Comparison of ENCODE assay signal across 23 cellular contexts in genomic region chr2:99562516-99562915, GRCh38.
"Had no signal": no experiment of that assay in that cellular context is flagged by ENCODE, and none has a peak within 500 bp of the region (broad histone marks: within the 10 kb centered on the region; RNA-seq: fewer than 3 reads in every experiment).

No MANE protein-coding gene starts in this region.

- DNase-seq: activated T-cell treated with anti-CD3 and anti-CD28 coated beads, Interleukin-2, amount 50 U/mL, for 1 hour; aorta; central memory CD4-positive, alpha-beta T cell; effector memory CD4-positive, alpha-beta T cell; glutamatergic neuron; kidney glomerular epithelial cell; left ventricle myocardium inferior; midbrain; occipital lobe; posterior cingulate gyrus; stimulated activated CD4-positive, alpha-beta T cell treated with anti-CD3 and anti-CD28 coated beads, Interleukin-15, amount 100 ng/mL, for 24 hours; stimulated activated naive CD4-positive, alpha-beta T cell; testis; uterus had no signal

- H3K4me1 ChIP-seq: left ventricle myocardium inferior, testis, uterus had no signal

- H3K36me3 Mint-ChIP-seq: activated naive CD4-positive, alpha-beta T cell treated with anti-CD3 and anti-CD28 coated beads, Interleukin-2, amount 50 U/mL, for 72 hours; natural killer cell treated with Interleukin-12 subunit alpha and Interleukin-12 subunit beta and Interleukin-15 and Interleukin-18, amount 100 ng/mL, for 72 hours had no signal

- H3K36me3 ChIP-seq: left ventricle myocardium inferior, uterus had no signal

- H3K27ac ChIP-seq: hepatocyte, left ventricle myocardium inferior, testis, uterus had no signal

- H3K4me3 ChIP-seq: hepatocyte, left ventricle myocardium inferior, smooth muscle cell, testis, uterus had no signal

- H3K79me2 ChIP-seq: hepatocyte had no signal

- H3K4me1 Mint-ChIP-seq: activated T-helper 17 cell treated with anti-CD3 and anti-CD28 coated beads, Interleukin-2, amount 50 U/mL, for 72 hours had no signal

- H3K4me2 ChIP-seq: hepatocyte, smooth muscle cell had no signal

- H2AFZ ChIP-seq: hepatocyte had no signal

- H3K4me3 Mint-ChIP-seq: activated T-helper 17 cell treated with anti-CD3 and anti-CD28 coated beads, Interleukin-2, amount 50 U/mL, for 72 hours; natural killer cell treated with Interleukin-12 subunit alpha and Interleukin-12 subunit beta and Interleukin-15 and Interleukin-18, amount 100 ng/mL, for 72 hours; T-helper 1 cell treated with Interleukin-12 subunit alpha and Interleukin-12 subunit beta and Interleukin-4 antibody, amounts not matched to agents 30 μg/mL and 1 μg/mL, for 36 hours had no signal

- ATAC-seq: activated CD4-positive, CD25-positive, alpha-beta regulatory T cell treated with anti-CD3 and anti-CD28 coated beads, Interleukin-2, amount 50 U/mL, for 24 hours; activated naive CD4-positive, alpha-beta T cell treated with anti-CD3 and anti-CD28 coated beads, Interleukin-2, amount 50 U/mL, for 72 hours; activated T-helper 17 cell treated with anti-CD3 and anti-CD28 coated beads, Interleukin-2, amount 50 U/mL, for 72 hours; esophagus mucosa; sciatic nerve had no signal

- H3K27ac Mint-ChIP-seq: activated naive CD4-positive, alpha-beta T cell treated with anti-CD3 and anti-CD28 coated beads, Interleukin-2, amount 50 U/mL, for 72 hours; activated T-helper 17 cell treated with anti-CD3 and anti-CD28 coated beads, Interleukin-2, amount 50 U/mL, for 72 hours; natural killer cell treated with Interleukin-12 subunit alpha and Interleukin-12 subunit beta and Interleukin-15 and Interleukin-18, amount 100 ng/mL, for 72 hours; T-helper 1 cell treated with Interleukin-12 subunit alpha and Interleukin-12 subunit beta and Interleukin-4 antibody, amounts not matched to agents 30 μg/mL and 1 μg/mL, for 36 hours had no signal

- H3K9me3 Mint-ChIP-seq: activated naive CD4-positive, alpha-beta T cell treated with anti-CD3 and anti-CD28 coated beads, Interleukin-2, amount 50 U/mL, for 72 hours; activated T-helper 17 cell treated with anti-CD3 and anti-CD28 coated beads, Interleukin-2, amount 50 U/mL, for 72 hours; natural killer cell treated with Interleukin-12 subunit alpha and Interleukin-12 subunit beta and Interleukin-15 and Interleukin-18, amount 100 ng/mL, for 72 hours; T-helper 1 cell treated with Interleukin-12 subunit alpha and Interleukin-12 subunit beta and Interleukin-4 antibody, amounts not matched to agents 30 μg/mL and 1 μg/mL, for 36 hours had no signal

- H3K9me3 ChIP-seq: left ventricle myocardium inferior, testis, uterus had no signal

- H3K27me3 Mint-ChIP-seq: activated T-helper 17 cell treated with anti-CD3 and anti-CD28 coated beads, Interleukin-2, amount 50 U/mL, for 72 hours had no signal

- H3K27me3 ChIP-seq: hepatocyte, testis, uterus had no signal
